ENCODE assay signal across 10 cellular contexts in genomic region chr19:6048348-6048747, GRCh38.
A peak's percentile ranks its signal among the peaks of the same experiment; 100 is the strongest.
DNase-seq lines count a peak whose midpoint lies in the region; ATAC-seq and TF ChIP-seq lines count a peak whose summit lies in the region.
"Had no signal": no experiment of that assay in that cellular context is flagged by ENCODE, and none has a peak within 500 bp of the region (broad histone marks: within the 10 kb centered on the region; RNA-seq: fewer than 3 reads in every experiment).

No MANE protein-coding gene starts in this region.

- H3K27ac Mint-ChIP-seq in chondrocyte (ENCODE audit: unreplicated experiment): no peak overlapping the region
- H3K27ac Mint-ChIP-seq in nephron progenitor cell: no peak overlapping the region

- no peak overlapping the region for H3K27ac ChIP-seq in right cardiac atrium (ENCODE audit: low read length)
- H3K27ac ChIP-seq: epithelial cell of prostate, suprapubic skin had no signal

- no peaks in the 10 kb centered on the region for H3K9me3 ChIP-seq in right cardiac atrium (ENCODE audit: control insufficient read depth, low read length)
- H3K9me3 ChIP-seq: suprapubic skin had no signal

- H3K27me3 ChIP-seq in right cardiac atrium (ENCODE audit: control insufficient read depth, insufficient read depth): no peaks in the 10 kb centered on the region
- H3K27me3 ChIP-seq: suprapubic skin had no signal

- peaks cover 1% of the 10 kb centered on the region for H3K36me3 Mint-ChIP-seq in chondrocyte (ENCODE audit: low read depth)
- no peaks in the 10 kb centered on the region for H3K36me3 Mint-ChIP-seq in nephron progenitor cell (ENCODE audit: low read depth)

- H3K27me3 Mint-ChIP-seq in chondrocyte (ENCODE audit: low read depth) (no peaks in the 10 kb centered on the region), nephron progenitor cell (ENCODE audit: low read depth, poor library complexity) (peaks cover 43% of the 10 kb centered on the region)

- ATAC-seq in right cardiac atrium: peak; percentile 39 to 47
- ATAC-seq in Right ventricle myocardium inferior: no peak
- ATAC-seq in GM19463 (IDR thresholded peaks at IDR 0.05; ENCODE audit: unreplicated experiment): no peak

- H3K9me3 Mint-ChIP-seq in chondrocyte (ENCODE audit: low read depth): peaks cover 5% of the 10 kb centered on the region
- peaks cover 13% of the 10 kb centered on the region for H3K9me3 Mint-ChIP-seq in nephron progenitor cell

- intact Hi-C loops in right cardiac atrium (cut with DNase I): loop anchor here (1.0 to 10.0 kb wide), 4 partner anchors 74 to 246 kb away; no protein-coding TSS in a partner anchor
- intact Hi-C loops in Right ventricle myocardium inferior (cut with DNase I): loop anchor here (1.0 to 10.0 kb wide), 3 partner anchors 77 to 252 kb away; no protein-coding TSS in a partner anchor

- no peaks in the 10 kb centered on the region for H3K4me1 ChIP-seq in right cardiac atrium (ENCODE audit: control insufficient read depth, insufficient read depth, low read length)

- H3K4me1 Mint-ChIP-seq in chondrocyte (ENCODE audit: low read depth) (peaks cover 11% of the 10 kb centered on the region), nephron progenitor cell (peaks cover 24% of the 10 kb centered on the region)

- 30% methylated on average over 9 of the region's 9 CpGs for WGBS in right cardiac atrium

- no peak overlapping the region for H3K4me3 ChIP-seq in right cardiac atrium (ENCODE audit: low read length)
- H3K4me3 ChIP-seq: suprapubic skin had no signal

- DNase-seq in right cardiac atrium (no peak), Right ventricle myocardium inferior (ENCODE audit: missing footprints) (no peak), chondrocyte (ENCODE audit: low spot score) (peak; percentile 78), nephron progenitor cell (no peak), NCI-H446 treated with DMSO at 0.1 percent for 48 hours (lab: John Stamatoyannopoulos, UW) (no peak), SIG-M5 (lab: John Stamatoyannopoulos, UW) (no peak), CD1c-positive myeloid dendritic cell (ENCODE audit: extremely low spot score) (no peak)

- H3K4me3 Mint-ChIP-seq in chondrocyte (ENCODE audit: unreplicated experiment) (peak overlapping the region; percentile 41), nephron progenitor cell (peak overlapping the region; percentile 28)

- TF ChIP-seq CTCF in chondrocyte (IDR thresholded peaks at IDR 0.05) (no peak), nephron progenitor cell (IDR thresholded peaks at IDR 0.05) (no peak)

Comparison
In these comparisons a context has a peak if more than half of its experiments do, and no peak if none do; other contexts are left out.
1. ATAC-seq: peak in right cardiac atrium (2 of 2); none in Right ventricle myocardium inferior (single experiment) and GM19463 (single experiment).